In the genomic region with DNA sequence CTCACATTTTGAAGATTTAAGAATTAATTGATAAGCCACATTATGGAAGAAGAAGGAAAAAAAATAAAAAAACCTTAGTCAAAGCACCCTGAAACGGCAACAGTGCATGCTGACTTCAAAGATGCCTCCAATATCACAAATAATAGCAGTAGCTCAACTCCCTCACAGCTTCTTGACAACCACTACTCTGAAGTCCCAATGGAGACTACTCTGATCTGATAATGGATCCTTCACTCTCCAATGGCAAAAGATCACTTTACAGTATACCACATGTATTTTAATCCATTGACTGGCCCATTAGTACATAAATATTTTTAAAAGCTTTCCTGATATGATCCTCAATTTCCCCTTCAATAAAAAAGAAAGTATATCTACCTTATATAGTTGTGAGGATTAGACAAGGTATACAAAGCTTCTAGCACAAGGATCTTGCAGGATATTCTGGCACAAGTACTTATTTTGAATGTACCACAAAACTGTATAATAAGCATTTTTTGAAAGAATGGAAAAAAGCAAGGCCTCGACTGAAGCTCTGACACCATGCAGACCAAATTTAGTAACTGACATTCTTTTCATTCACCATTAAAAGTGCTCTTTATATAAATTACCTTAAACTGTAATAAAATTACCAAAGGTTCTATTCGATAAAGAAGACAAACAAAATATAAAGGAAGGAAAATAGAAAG, we compare ENCODE assay signal across 29 cellular contexts.
"Had no signal": no experiment of that assay in that cellular context is flagged by ENCODE, and none has a peak within 500 bp of the region (broad histone marks: within the 10 kb centered on the region; RNA-seq: fewer than 3 reads in every experiment).

No MANE protein-coding gene starts in this region.

- H3K27me3 ChIP-seq: adrenal gland, body of pancreas, esophagus squamous epithelium had no signal

- H3K36me3 ChIP-seq: adrenal gland, esophagus squamous epithelium had no signal

- H3K27ac ChIP-seq: adrenal gland, body of pancreas, esophagus squamous epithelium had no signal

- H3K9me3 ChIP-seq: adrenal gland, body of pancreas, esophagus squamous epithelium had no signal

- H3K27me3 Mint-ChIP-seq: activated CD4-positive, alpha-beta memory T cell treated with anti-CD3 and anti-CD28 coated beads for 36 hours; activated CD4-positive, alpha-beta T cell treated with anti-CD3 and anti-CD28 coated beads for 36 hours; activated CD4-positive, alpha-beta T cell treated with anti-CD3 and anti-CD28 coated beads, Interleukin-2, amount 10 ng/mL, durations not matched to agents 24 days and 14 days; activated CD8-positive, alpha-beta memory T cell treated with anti-CD3 and anti-CD28 coated beads, Interleukin-2, amount 10 ng/mL, durations not matched to agents 7 days and 5 days; activated naive CD4-positive, alpha-beta T cell treated with anti-CD3 and anti-CD28 coated beads, Interleukin-2, amount 50 U/mL, for 24 hours; activated naive CD8-positive, alpha-beta T cell treated with anti-CD3 and anti-CD28 coated beads for 36 hours; activated naive CD8-positive, alpha-beta T cell treated with anti-CD3 and anti-CD28 coated beads, Interleukin-2, amount 50 U/mL, for 24 hours; effector memory CD8-positive, alpha-beta T cell had no signal

- H3K4me3 Mint-ChIP-seq: activated CD4-positive, alpha-beta memory T cell treated with anti-CD3 and anti-CD28 coated beads for 36 hours; activated CD4-positive, alpha-beta T cell treated with anti-CD3 and anti-CD28 coated beads for 36 hours; activated CD4-positive, alpha-beta T cell treated with anti-CD3 and anti-CD28 coated beads, Interleukin-2, amount 10 ng/mL, durations not matched to agents 24 days and 14 days; activated CD8-positive, alpha-beta memory T cell treated with anti-CD3 and anti-CD28 coated beads, Interleukin-2, amount 10 ng/mL, durations not matched to agents 7 days and 5 days; activated CD8-positive, alpha-beta T cell treated with anti-CD3 and anti-CD28 coated beads, Interleukin-2, amount 10 ng/mL, durations not matched to agents 7 days and 5 days; activated naive CD4-positive, alpha-beta T cell treated with anti-CD3 and anti-CD28 coated beads for 36 hours; activated naive CD4-positive, alpha-beta T cell treated with anti-CD3 and anti-CD28 coated beads, Interleukin-2, amount 50 U/mL, for 24 hours; activated naive CD8-positive, alpha-beta T cell treated with anti-CD3 and anti-CD28 coated beads for 36 hours; activated naive CD8-positive, alpha-beta T cell treated with anti-CD3 and anti-CD28 coated beads, Interleukin-2, amount 50 U/mL, for 24 hours; activated T-helper 1 cell treated with anti-CD3 and anti-CD28 coated beads, Interleukin-12 subunit alpha, Interleukin-12 subunit beta, Interleukin-2, Interleukin-4 antibody, amounts not matched to agents 30 ng/mL and 10 ng/mL and 1 ng/mL, durations not matched to agents 14 hours and 24 hours and 36 hours; effector memory CD8-positive, alpha-beta T cell had no signal

- DNase-seq: activated CD4-positive, alpha-beta memory T cell treated with anti-CD3 and anti-CD28 coated beads for 36 hours; activated CD4-positive, alpha-beta T cell treated with anti-CD3 and anti-CD28 coated beads for 36 hours; activated CD4-positive, alpha-beta T cell treated with anti-CD3 and anti-CD28 coated beads, Interleukin-2, amount 10 ng/mL, durations not matched to agents 24 days and 14 days; activated CD4-positive, CD25-positive, alpha-beta regulatory T cell; activated CD4-positive, CD25-positive, alpha-beta regulatory T cell treated with anti-CD3 and anti-CD28 coated beads, Interleukin-2, amount 50 U/mL, for 72 hours; activated CD8-positive, alpha-beta memory T cell treated with anti-CD3 and anti-CD28 coated beads, Interleukin-2, amount 10 ng/mL, durations not matched to agents 7 days and 5 days; activated CD8-positive, alpha-beta memory T cell treated with anti-CD3 and anti-CD28 coated beads, Interleukin-2, amount 50 U/mL, for 4 hours; activated CD8-positive, alpha-beta T cell treated with anti-CD3 and anti-CD28 coated beads, Interleukin-2, amount 10 ng/mL, durations not matched to agents 7 days and 5 days; activated effector memory CD4-positive, alpha-beta T cell treated with anti-CD3 and anti-CD28 coated beads, Interleukin-2, amount 50 U/mL, for 16 hours; activated naive CD4-positive, alpha-beta T cell treated with anti-CD3 and anti-CD28 coated beads for 36 hours; activated naive CD8-positive, alpha-beta T cell treated with anti-CD3 and anti-CD28 coated beads for 36 hours; activated naive CD8-positive, alpha-beta T cell treated with anti-CD3 and anti-CD28 coated beads, Interleukin-2, amount 50 U/mL, for 24 hours; activated T-cell treated with anti-CD3 and anti-CD28 coated beads, Interleukin-2, amount 50 U/mL, for 1 hour; activated T-cell treated with anti-CD3 and anti-CD28 coated beads, Interleukin-2, amount 50 U/mL, for 48 hours; adrenal gland; amygdala; aorta; body of pancreas; caudate nucleus; cortex of kidney; dermis blood vessel endothelial cell; effector CD4-positive, alpha-beta T cell; effector memory CD8-positive, alpha-beta T cell; esophagus squamous epithelium; foreskin melanocyte; T-helper 2 cell had no signal

- H3K27ac Mint-ChIP-seq: activated CD4-positive, alpha-beta memory T cell treated with anti-CD3 and anti-CD28 coated beads for 36 hours; activated CD4-positive, alpha-beta T cell treated with anti-CD3 and anti-CD28 coated beads for 36 hours; activated CD4-positive, alpha-beta T cell treated with anti-CD3 and anti-CD28 coated beads, Interleukin-2, amount 10 ng/mL, durations not matched to agents 24 days and 14 days; activated CD8-positive, alpha-beta memory T cell treated with anti-CD3 and anti-CD28 coated beads, Interleukin-2, amount 10 ng/mL, durations not matched to agents 7 days and 5 days; activated CD8-positive, alpha-beta T cell treated with anti-CD3 and anti-CD28 coated beads, Interleukin-2, amount 10 ng/mL, durations not matched to agents 7 days and 5 days; activated naive CD4-positive, alpha-beta T cell treated with anti-CD3 and anti-CD28 coated beads for 36 hours; activated naive CD4-positive, alpha-beta T cell treated with anti-CD3 and anti-CD28 coated beads, Interleukin-2, amount 50 U/mL, for 24 hours; activated naive CD8-positive, alpha-beta T cell treated with anti-CD3 and anti-CD28 coated beads for 36 hours; activated naive CD8-positive, alpha-beta T cell treated with anti-CD3 and anti-CD28 coated beads, Interleukin-2, amount 50 U/mL, for 24 hours; activated T-helper 1 cell treated with anti-CD3 and anti-CD28 coated beads, Interleukin-12 subunit alpha, Interleukin-12 subunit beta, Interleukin-2, Interleukin-4 antibody, amounts not matched to agents 30 ng/mL and 10 ng/mL and 1 ng/mL, durations not matched to agents 14 hours and 24 hours and 36 hours; activated T-helper 2 cell treated with anti-CD3 and anti-CD28 coated beads, Interferon-gamma antibody, Interleukin-2, Interleukin-4, amounts not matched to agents 10 μg/mL and 5 μg/mL and 100 μg/mL, durations not matched to agents 14 hours and 24 hours and 36 hours; effector memory CD8-positive, alpha-beta T cell had no signal

- H3K9me3 Mint-ChIP-seq: activated CD4-positive, alpha-beta memory T cell treated with anti-CD3 and anti-CD28 coated beads for 36 hours; activated naive CD4-positive, alpha-beta T cell treated with anti-CD3 and anti-CD28 coated beads for 36 hours; activated naive CD4-positive, alpha-beta T cell treated with anti-CD3 and anti-CD28 coated beads, Interleukin-2, amount 50 U/mL, for 24 hours; activated naive CD8-positive, alpha-beta T cell treated with anti-CD3 and anti-CD28 coated beads, Interleukin-2, amount 50 U/mL, for 24 hours; activated T-helper 2 cell treated with anti-CD3 and anti-CD28 coated beads, Interferon-gamma antibody, Interleukin-2, Interleukin-4, amounts not matched to agents 10 μg/mL and 5 μg/mL and 100 μg/mL, durations not matched to agents 14 hours and 24 hours and 36 hours had no signal

- H3K36me3 Mint-ChIP-seq: activated CD4-positive, alpha-beta memory T cell treated with anti-CD3 and anti-CD28 coated beads for 36 hours; activated naive CD4-positive, alpha-beta T cell treated with anti-CD3 and anti-CD28 coated beads, Interleukin-2, amount 50 U/mL, for 24 hours had no signal

- ATAC-seq: activated CD4-positive, alpha-beta T cell treated with anti-CD3 and anti-CD28 coated beads for 36 hours; activated CD8-positive, alpha-beta memory T cell treated with anti-CD3 and anti-CD28 coated beads, Interleukin-2, amount 10 ng/mL, durations not matched to agents 7 days and 5 days; activated CD8-positive, alpha-beta T cell treated with anti-CD3 and anti-CD28 coated beads, Interleukin-2, amount 10 ng/mL, durations not matched to agents 7 days and 5 days; activated naive CD8-positive, alpha-beta T cell treated with anti-CD3 and anti-CD28 coated beads, Interleukin-2, amount 50 U/mL, for 24 hours; body of pancreas; effector memory CD8-positive, alpha-beta T cell had no signal

- H3K4me3 ChIP-seq: adrenal gland, body of pancreas, esophagus squamous epithelium had no signal

- H3K4me1 ChIP-seq: body of pancreas had no signal

- H3K4me1 Mint-ChIP-seq: activated CD4-positive, alpha-beta T cell treated with anti-CD3 and anti-CD28 coated beads for 36 hours; activated CD4-positive, alpha-beta T cell treated with anti-CD3 and anti-CD28 coated beads, Interleukin-2, amount 10 ng/mL, durations not matched to agents 24 days and 14 days; activated naive CD4-positive, alpha-beta T cell treated with anti-CD3 and anti-CD28 coated beads, Interleukin-2, amount 50 U/mL, for 24 hours; activated naive CD8-positive, alpha-beta T cell treated with anti-CD3 and anti-CD28 coated beads, Interleukin-2, amount 50 U/mL, for 24 hours had no signal
